In genomic region chr22:35921777-35922176, GRCh38 we compare ENCODE assay signal across 8 cellular contexts.
A peak's percentile ranks its signal among the peaks of the same experiment; 100 is the strongest.
DNase-seq lines count a peak whose midpoint lies in the region; ATAC-seq and TF ChIP-seq lines count a peak whose summit lies in the region.

No MANE protein-coding gene starts in this region.

- no peaks in the 10 kb centered on the region for H3K36me3 ChIP-seq in DND-41 (ENCODE audit: insufficient read depth, low read length)
- no peaks in the 10 kb centered on the region for H3K36me3 ChIP-seq in body of pancreas (replicated peaks in 1 of 2; ENCODE audit: insufficient read depth in 1 of 2, low read depth in 2 of 2)

- H4K20me1 ChIP-seq in DND-41 (ENCODE audit: insufficient read depth, low read length) = no peaks in the 10 kb centered on the region

- H3K4me1 ChIP-seq in DND-41 (ENCODE audit: insufficient read depth, low read length) (no peaks in the 10 kb centered on the region), body of pancreas (peaks cover 14% of the 10 kb centered on the region)

- H3K27ac ChIP-seq in DND-41 (ENCODE audit: low read length) = no peak overlapping the region
- H3K27ac ChIP-seq in body of pancreas = peak overlapping the region; percentile 6 to 65 (median 30)

- H3K4me3 ChIP-seq in DND-41 (ENCODE audit: low read depth in 1 of 2, low read length in 2 of 2) = no peak overlapping the region
- H3K4me3 ChIP-seq in body of pancreas = no peak overlapping the region

- intact Hi-C loops in body of pancreas (cut with DNase I) = loop anchor here (10.0 kb wide), 1 partner anchor 287 kb away; no protein-coding TSS in a partner anchor

- H2AFZ ChIP-seq in DND-41 (ENCODE audit: low read depth, low read length) = no peak overlapping the region

- no peaks in the 10 kb centered on the region for H3K79me2 ChIP-seq in DND-41 (ENCODE audit: insufficient read depth, low read length)

- no peaks in the 10 kb centered on the region for H3K27me3 ChIP-seq in DND-41 (ENCODE audit: insufficient read depth, low read length, poor library complexity)
- no peaks in the 10 kb centered on the region for H3K27me3 ChIP-seq in body of pancreas

- ATAC-seq in DND-41 (ENCODE audit: insufficient read depth, low read depth) = peak; percentile 84
- ATAC-seq in body of pancreas = peak; percentile 94
- ATAC-seq in GM21447 (IDR thresholded peaks at IDR 0.05; ENCODE audit: unreplicated experiment) = no peak

- no peak overlapping the region for H3K9ac ChIP-seq in DND-41 (ENCODE audit: low read depth, low read length)

- TF ChIP-seq POLR2A in body of pancreas (IDR thresholded peaks at IDR 0.05) = no peak

- peak; percentile 74 for TF ChIP-seq CTCF in DND-41 (IDR thresholded peaks at IDR 0.05; ENCODE audit: borderline replicate concordance, extremely low read depth, low read length, poor library complexity, severe bottlenecking)
- peak; percentile 37 to 78 (median 64) for TF ChIP-seq CTCF in body of pancreas (IDR thresholded peaks at IDR 0.05)

- DNase-seq in DND-41 (peak; percentile 53), HuH-7 (ENCODE audit: low spot score) (peak; percentile 51), RKO (ENCODE audit: low spot score) (peak; percentile 88), body of pancreas (peak; percentile 66 to 82 (median 78)), inferior parietal cortex (ENCODE audit: extremely low spot score) (peak; percentile 69), epidermal melanocyte (ENCODE audit: insufficient read length, low spot score) (no peak)
- DNase-seq in stimulated activated CD4-positive, alpha-beta T cell treated with anti-CD3 and anti-CD28 coated beads, Interleukin-15, amount 100 ng/mL, for 24 hours = peak; percentile 46

- no peak overlapping the region for H3K4me2 ChIP-seq in DND-41 (ENCODE audit: insufficient read depth, low read length)

- no peaks in the 10 kb centered on the region for H3K9me3 ChIP-seq in DND-41 (ENCODE audit: insufficient read depth, low read length, severe bottlenecking)
- no peaks in the 10 kb centered on the region for H3K9me3 ChIP-seq in body of pancreas
